21 cellular contexts compared by ENCODE assay signal in genomic region chr4:75087865-75088264, GRCh38.
DNase-seq lines count a peak whose midpoint lies in the region; ATAC-seq and TF ChIP-seq lines count a peak whose summit lies in the region.
"Had no signal": no experiment of that assay in that cellular context is flagged by ENCODE, and none has a peak within 500 bp of the region (broad histone marks: within the 10 kb centered on the region; RNA-seq: fewer than 3 reads in every experiment).

No MANE protein-coding gene starts in this region.

- intact Hi-C loops in activated CD4-positive, alpha-beta T cell treated with anti-CD3 and anti-CD28 coated beads, Interleukin-2, amount 10 ng/mL, durations not matched to agents 24 days and 14 days (cut with micrococcal nuclease) = no loop called here

- H3K9me3 ChIP-seq in MM.1S (replicated peaks; ENCODE audit: insufficient read depth, low read length) = no peaks in the 10 kb centered on the region

- H3K4me2 ChIP-seq in MM.1S (ENCODE audit: low read depth, low read length) = peak overlapping the region; percentile 59

- H2AFZ ChIP-seq in MM.1S (ENCODE audit: low read length) = peak overlapping the region; percentile 48

- no peaks in the 10 kb centered on the region for H3K27me3 Mint-ChIP-seq in activated CD4-positive, alpha-beta T cell treated with anti-CD3 and anti-CD28 coated beads, Interleukin-2, amount 10 ng/mL, durations not matched to agents 24 days and 14 days
- H3K27me3 Mint-ChIP-seq: activated CD4-positive, alpha-beta T cell treated with anti-CD3 and anti-CD28 coated beads, Interleukin-2, amount 10 ng/mL, durations not matched to agents 7 days and 5 days; CD4-positive, alpha-beta T cell had no signal

- DNase-seq in MM.1S (peak; percentile 74), middle frontal gyrus (ENCODE audit: extremely low spot score, low spot score) (no peak), NCI-H446 (lab: John Stamatoyannopoulos, UW) (no peak)
- DNase-seq in activated CD4-positive, alpha-beta T cell treated with anti-CD3 and anti-CD28 coated beads, Interleukin-2, amount 10 ng/mL, durations not matched to agents 24 days and 14 days = no peak
- DNase-seq: activated CD4-positive, alpha-beta T cell treated with anti-CD3 and anti-CD28 coated beads, Interleukin-2, amount 10 ng/mL, durations not matched to agents 7 days and 5 days; amniotic stem cell; CD4-positive, alpha-beta T cell; central memory CD4-positive, alpha-beta T cell; DMS79; dorsolateral prefrontal cortex; NCI-H1105; NCI-H526 treated with DMSO at 0.1 percent for 48 hours; SIG-M5; stimulated activated naive CD8-positive, alpha-beta T cell treated with anti-CD3 and anti-CD28 coated beads, Interleukin-15, Interleukin-2, amounts not matched to agents 100 U/mL and 50 U/mL, for 24 hours; T-helper 1 cell; trophoblast cell had no signal

- H4K20me1 ChIP-seq in MM.1S (ENCODE audit: insufficient read depth, low read length) = no peaks in the 10 kb centered on the region

- no peak overlapping the region for H3K4me3 Mint-ChIP-seq in activated CD4-positive, alpha-beta T cell treated with anti-CD3 and anti-CD28 coated beads, Interleukin-2, amount 10 ng/mL, durations not matched to agents 24 days and 14 days
- H3K4me3 Mint-ChIP-seq: activated CD4-positive, alpha-beta T cell treated with anti-CD3 and anti-CD28 coated beads, Interleukin-2, amount 10 ng/mL, durations not matched to agents 7 days and 5 days; CD4-positive, alpha-beta T cell; mesothelial cell of epicardium had no signal

- no peaks in the 10 kb centered on the region for H3K36me3 ChIP-seq in MM.1S (replicated peaks; ENCODE audit: insufficient read depth, low read length)

- TF ChIP-seq CTCF in MM.1S (IDR thresholded peaks at IDR 0.05; ENCODE audit: low read length) = no peak

- H3K27ac Mint-ChIP-seq in activated CD4-positive, alpha-beta T cell treated with anti-CD3 and anti-CD28 coated beads, Interleukin-2, amount 10 ng/mL, durations not matched to agents 24 days and 14 days = no peak overlapping the region
- H3K27ac Mint-ChIP-seq: activated CD4-positive, alpha-beta T cell treated with anti-CD3 and anti-CD28 coated beads, Interleukin-2, amount 10 ng/mL, durations not matched to agents 7 days and 5 days; CD4-positive, alpha-beta T cell; mesothelial cell of epicardium had no signal

- 0 out of 2 replicates have a peak overlapping the region, but pooled peaks have one; percentile 7 for H3K4me3 ChIP-seq in MM.1S (ENCODE audit: low read length)
- H3K4me3 ChIP-seq: dorsolateral prefrontal cortex had no signal

- H3K9me2 ChIP-seq in MM.1S (replicated peaks; ENCODE audit: insufficient read depth, low read length) = no peaks in the 10 kb centered on the region

- H3K9me3 Mint-ChIP-seq in activated CD4-positive, alpha-beta T cell treated with anti-CD3 and anti-CD28 coated beads, Interleukin-2, amount 10 ng/mL, durations not matched to agents 24 days and 14 days = no peaks in the 10 kb centered on the region

- H3K79me2 ChIP-seq in MM.1S (ENCODE audit: low read length) = no peaks in the 10 kb centered on the region

- peaks cover 9% of the 10 kb centered on the region; the same call in 1 of the 2 replicates for H3F3A ChIP-seq in MM.1S (ENCODE audit: insufficient read depth, low read length)

- H3K36me3 Mint-ChIP-seq in activated CD4-positive, alpha-beta T cell treated with anti-CD3 and anti-CD28 coated beads, Interleukin-2, amount 10 ng/mL, durations not matched to agents 24 days and 14 days (ENCODE audit: low read depth) = no peaks in the 10 kb centered on the region

- peak overlapping the region; percentile 39 for H3K9ac ChIP-seq in MM.1S (ENCODE audit: low read length)

- H3K27ac ChIP-seq in MM.1S (ENCODE audit: low read length) = peak overlapping the region; percentile 74
- H3K27ac ChIP-seq: dorsolateral prefrontal cortex had no signal

- H3K4me1 ChIP-seq in MM.1S (ENCODE audit: low read length) = peaks cover 17% of the 10 kb centered on the region

- H3K4me1 Mint-ChIP-seq in activated CD4-positive, alpha-beta T cell treated with anti-CD3 and anti-CD28 coated beads, Interleukin-2, amount 10 ng/mL, durations not matched to agents 24 days and 14 days = no peaks in the 10 kb centered on the region
- H3K4me1 Mint-ChIP-seq: activated CD4-positive, alpha-beta T cell treated with anti-CD3 and anti-CD28 coated beads, Interleukin-2, amount 10 ng/mL, durations not matched to agents 7 days and 5 days; mesothelial cell of epicardium had no signal

- H3K27me3 ChIP-seq in MM.1S (replicated peaks; ENCODE audit: insufficient read depth, low read length) = no peaks in the 10 kb centered on the region
- H3K27me3 ChIP-seq: dorsolateral prefrontal cortex had no signal

- ATAC-seq in GM18858 (IDR thresholded peaks at IDR 0.05; ENCODE audit: unreplicated experiment) = peak; percentile 51
- ATAC-seq in GM21360 (IDR thresholded peaks at IDR 0.05; ENCODE audit: unreplicated experiment) = peak; percentile 90
- peak; percentile 73 for ATAC-seq in HG02884 (IDR thresholded peaks at IDR 0.05; ENCODE audit: unreplicated experiment)
- ATAC-seq in HG03039 (IDR thresholded peaks at IDR 0.05; ENCODE audit: unreplicated experiment) = no peak
- ATAC-seq: stimulated activated naive CD8-positive, alpha-beta T cell treated with anti-CD3 and anti-CD28 coated beads, Interleukin-15, Interleukin-2, amounts not matched to agents 100 U/mL and 50 U/mL, for 24 hours had no signal
